In the genomic region with DNA sequence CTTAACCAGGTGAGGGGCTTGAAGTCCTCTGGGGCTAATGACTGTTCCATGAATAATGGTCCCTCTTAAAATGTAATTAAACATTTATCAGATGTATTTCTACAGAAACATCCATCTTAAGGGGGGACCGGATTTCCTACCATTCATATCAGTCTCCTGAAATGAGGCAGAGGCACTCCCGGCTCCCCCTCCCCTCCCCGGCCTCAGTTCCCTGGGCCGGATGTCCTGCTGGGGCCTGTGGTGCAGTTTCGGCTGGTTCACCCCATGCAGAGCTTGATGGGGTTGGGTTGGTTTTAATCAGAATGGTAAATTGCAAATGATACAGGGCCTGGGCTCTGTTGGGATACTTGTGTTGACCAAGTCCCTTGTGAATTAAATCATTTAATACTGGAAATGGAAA, we compare ENCODE assay signal across 18 cellular contexts.
"Had no signal": no experiment of that assay in that cellular context is flagged by ENCODE, and none has a peak within 500 bp of the region (broad histone marks: within the 10 kb centered on the region; RNA-seq: fewer than 3 reads in every experiment).

No MANE protein-coding gene starts in this region.

- H3K4me3 ChIP-seq: adrenal gland, breast epithelium, coronary artery had no signal

- H3K4me3 Mint-ChIP-seq: activated naive CD8-positive, alpha-beta T cell treated with anti-CD3 and anti-CD28 coated beads, Interleukin-2, amount 10 ng/mL, durations not matched to agents 7 days and 5 days; T-helper 1 cell treated with Interleukin-12 subunit alpha and Interleukin-12 subunit beta and Interleukin-4 antibody, amounts not matched to agents 30 μg/mL and 1 μg/mL, for 36 hours had no signal

- H3K27ac Mint-ChIP-seq: activated naive CD8-positive, alpha-beta T cell treated with anti-CD3 and anti-CD28 coated beads, Interleukin-2, amount 10 ng/mL, durations not matched to agents 7 days and 5 days; T-helper 1 cell treated with Interleukin-12 subunit alpha and Interleukin-12 subunit beta and Interleukin-4 antibody, amounts not matched to agents 30 μg/mL and 1 μg/mL, for 36 hours had no signal

- ATAC-seq: PC-3 had no signal

- DNase-seq: activated CD4-positive, alpha-beta T cell treated with anti-CD3 and anti-CD28 coated beads for 48 hours; activated CD4-positive, alpha-beta T cell treated with anti-CD3 and anti-CD28 coated beads, Interleukin-2, amount 50 U/mL, for 4 hours; activated CD4-positive, CD25-positive, alpha-beta regulatory T cell treated with anti-CD3 and anti-CD28 coated beads, Interleukin-2, amount 50 U/mL, for 72 hours; activated CD8-positive, alpha-beta memory T cell treated with anti-CD3 and anti-CD28 coated beads for 24 hours; activated naive CD4-positive, alpha-beta T cell treated with anti-CD3 and anti-CD28 coated beads, Interleukin-2, amount 50 U/mL, for 16 hours; activated naive CD8-positive, alpha-beta T cell treated with anti-CD3 and anti-CD28 coated beads, Interleukin-2, amount 10 ng/mL, durations not matched to agents 7 days and 5 days; adrenal gland; aorta; NCI-H1048; NCI-H146; NCI-H187 treated with DMSO at 0.1 percent for 48 hours; NCI-H2081 treated with DMSO at 0.1 percent for 48 hours; NCI-H446; PC-3; SHP77 treated with DMSO at 0.1 percent for 48 hours had no signal

- H3K36me3 Mint-ChIP-seq: activated naive CD8-positive, alpha-beta T cell treated with anti-CD3 and anti-CD28 coated beads, Interleukin-2, amount 10 ng/mL, durations not matched to agents 7 days and 5 days had no signal

- H3K4me1 Mint-ChIP-seq: activated naive CD8-positive, alpha-beta T cell treated with anti-CD3 and anti-CD28 coated beads, Interleukin-2, amount 10 ng/mL, durations not matched to agents 7 days and 5 days had no signal

- H3K9me3 Mint-ChIP-seq: activated naive CD8-positive, alpha-beta T cell treated with anti-CD3 and anti-CD28 coated beads, Interleukin-2, amount 10 ng/mL, durations not matched to agents 7 days and 5 days; T-helper 1 cell treated with Interleukin-12 subunit alpha and Interleukin-12 subunit beta and Interleukin-4 antibody, amounts not matched to agents 30 μg/mL and 1 μg/mL, for 36 hours had no signal
